ENCODE assay signal across 13 cellular contexts in the genomic region with DNA sequence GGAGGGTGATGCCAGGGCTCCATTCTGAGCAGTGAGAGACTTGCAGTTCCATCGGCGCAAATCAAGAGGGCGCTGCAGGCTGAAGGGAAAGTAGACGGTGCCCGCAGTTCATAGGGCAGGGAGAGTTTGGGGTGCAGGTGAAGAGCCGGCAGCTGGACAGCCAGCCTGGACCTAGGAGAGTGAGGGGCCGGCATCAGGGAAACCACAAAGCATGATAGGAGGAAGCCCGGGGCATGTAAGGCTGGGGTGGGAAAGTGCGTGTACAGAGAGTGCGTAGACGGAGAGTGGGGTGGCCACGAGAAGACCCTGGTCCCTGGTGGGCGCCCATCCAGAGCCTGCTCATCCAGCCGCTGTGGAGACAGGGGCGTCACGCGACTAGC.
A peak's percentile ranks its signal among the peaks of the same experiment; 100 is the strongest.
DNase-seq lines count a peak whose midpoint lies in the region; ATAC-seq and TF ChIP-seq lines count a peak whose summit lies in the region.
"Had no signal": no experiment of that assay in that cellular context is flagged by ENCODE, and none has a peak within 500 bp of the region (broad histone marks: within the 10 kb centered on the region; RNA-seq: fewer than 3 reads in every experiment).

No MANE protein-coding gene starts in this region.

- no peaks in the 10 kb centered on the region for H3K27me3 Mint-ChIP-seq in activated CD4-positive, alpha-beta T cell treated with anti-CD3 and anti-CD28 coated beads, Interleukin-2, amount 10 ng/mL, durations not matched to agents 24 days and 14 days

- DNase-seq in activated CD4-positive, alpha-beta T cell treated with anti-CD3 and anti-CD28 coated beads, Interleukin-2, amount 10 ng/mL, durations not matched to agents 24 days and 14 days, result no peak
- no peak for DNase-seq in activated CD4-positive, alpha-beta T cell treated with anti-CD3 and anti-CD28 coated beads for 4 hours
- DNase-seq in PC-9 (no peak), T1000 (lab: John Stamatoyannopoulos, UW) (no peak)
- DNase-seq in effector memory CD4-positive, alpha-beta T cell, result no peak
- DNase-seq in stimulated activated effector memory CD8-positive, alpha-beta T cell treated with anti-CD3 and anti-CD28 coated beads, Interleukin-12 subunit alpha, Interleukin-12 subunit beta, amount 100 ng/mL, for 72 hours (ENCODE audit: low spot score in 2 of 2), result no peak
- DNase-seq in stimulated activated CD4-positive, alpha-beta T cell treated with anti-CD3 and anti-CD28 coated beads, Interleukin-4, amount 100 ng/mL, for 4 hours, result no peak
- DNase-seq: amniotic stem cell, H7, immature natural killer cell, NCI-H1092 had no signal

- H3K4me1 Mint-ChIP-seq in activated CD4-positive, alpha-beta T cell treated with anti-CD3 and anti-CD28 coated beads, Interleukin-2, amount 10 ng/mL, durations not matched to agents 24 days and 14 days, result peaks cover 62% of the 10 kb centered on the region
- H3K4me1 Mint-ChIP-seq in stimulated activated effector memory CD8-positive, alpha-beta T cell treated with anti-CD3 and anti-CD28 coated beads, Interleukin-12 subunit alpha, Interleukin-12 subunit beta, amount 100 ng/mL, for 72 hours, result peaks cover 80% of the 10 kb centered on the region

- H3K9me2 ChIP-seq in PC-9 (ENCODE audit: insufficient read depth), result no peaks in the 10 kb centered on the region

- H3K4me1 ChIP-seq in PC-9 (replicated peaks; ENCODE audit: insufficient read depth), result peaks cover 31% of the 10 kb centered on the region
- peaks cover 45% of the 10 kb centered on the region for H3K4me1 ChIP-seq in effector memory CD4-positive, alpha-beta T cell (ENCODE audit: control insufficient read depth, insufficient read depth, low read length, poor library complexity, severe bottlenecking)
- H3K4me1 ChIP-seq: pancreas had no signal

- no peak overlapping the region for H2AFZ ChIP-seq in PC-9

- H3K27ac ChIP-seq in PC-9, result peak overlapping the region; percentile 95
- peak overlapping the region; percentile 89 for H3K27ac ChIP-seq in effector memory CD4-positive, alpha-beta T cell (ENCODE audit: insufficient read depth, low read length, poor library complexity, severe bottlenecking)

- H3K36me3 Mint-ChIP-seq in activated CD4-positive, alpha-beta T cell treated with anti-CD3 and anti-CD28 coated beads, Interleukin-2, amount 10 ng/mL, durations not matched to agents 24 days and 14 days (ENCODE audit: low read depth), result peaks cover 77% of the 10 kb centered on the region
- H3K36me3 Mint-ChIP-seq in stimulated activated effector memory CD8-positive, alpha-beta T cell treated with anti-CD3 and anti-CD28 coated beads, Interleukin-12 subunit alpha, Interleukin-12 subunit beta, amount 100 ng/mL, for 72 hours, result peaks cover 84% of the 10 kb centered on the region

- H3K4me3 Mint-ChIP-seq in activated CD4-positive, alpha-beta T cell treated with anti-CD3 and anti-CD28 coated beads, Interleukin-2, amount 10 ng/mL, durations not matched to agents 24 days and 14 days, result peak overlapping the region; percentile 82
- H3K4me3 Mint-ChIP-seq in stimulated activated effector memory CD8-positive, alpha-beta T cell treated with anti-CD3 and anti-CD28 coated beads, Interleukin-12 subunit alpha, Interleukin-12 subunit beta, amount 100 ng/mL, for 72 hours, result peak overlapping the region; percentile 66

- H3K27me3 ChIP-seq in PC-9 (ENCODE audit: insufficient read depth, low read depth), result no peaks in the 10 kb centered on the region
- H3K27me3 ChIP-seq in effector memory CD4-positive, alpha-beta T cell (replicated peaks; ENCODE audit: control insufficient read depth, insufficient read depth, low read length, poor library complexity, severe bottlenecking), result no peaks in the 10 kb centered on the region
- H3K27me3 ChIP-seq: pancreas had no signal

- H3K9me3 Mint-ChIP-seq in activated CD4-positive, alpha-beta T cell treated with anti-CD3 and anti-CD28 coated beads, Interleukin-2, amount 10 ng/mL, durations not matched to agents 24 days and 14 days, result no peaks in the 10 kb centered on the region
- H3K9me3 Mint-ChIP-seq in stimulated activated effector memory CD8-positive, alpha-beta T cell treated with anti-CD3 and anti-CD28 coated beads, Interleukin-12 subunit alpha, Interleukin-12 subunit beta, amount 100 ng/mL, for 72 hours, result no peaks in the 10 kb centered on the region
- H3K9me3 Mint-ChIP-seq: immature natural killer cell had no signal

- H3K9me3 ChIP-seq in PC-9 (ENCODE audit: insufficient read depth, low read depth), result no peaks in the 10 kb centered on the region
- no peaks in the 10 kb centered on the region for H3K9me3 ChIP-seq in effector memory CD4-positive, alpha-beta T cell (ENCODE audit: control insufficient read depth, low read length)
- H3K9me3 ChIP-seq: pancreas had no signal

- H3K4me3 ChIP-seq in PC-9, result no peak overlapping the region
- H3K4me3 ChIP-seq in effector memory CD4-positive, alpha-beta T cell (ENCODE audit: insufficient read depth, low read depth, low read length, poor library complexity, severe bottlenecking), result peak overlapping the region; percentile 33
- H3K4me3 ChIP-seq: pancreas had no signal

- H3K79me2 ChIP-seq in PC-9 (ENCODE audit: low read depth), result no peaks in the 10 kb centered on the region

- TF ChIP-seq CTCF in PC-9 (conservative IDR thresholded peaks at IDR 0.05), result no peak

- POLR2A ChIA-PET in PC-9 (lab: Charles Lee; ENCODE audit: unreplicated experiment), result no interaction called here

- CTCF ChIA-PET in PC-9 (lab: Charles Lee), result no interaction called here

- peaks cover 21% of the 10 kb centered on the region for H3F3A ChIP-seq in PC-9 (ENCODE audit: insufficient read depth, low read depth)

- H4K20me1 ChIP-seq in PC-9 (ENCODE audit: insufficient read depth), result peaks cover 6% of the 10 kb centered on the region; the same call in 1 of the 2 replicates

- peak overlapping the region; percentile 73 for H3K4me2 ChIP-seq in PC-9

- intact Hi-C loops in activated CD4-positive, alpha-beta T cell treated with anti-CD3 and anti-CD28 coated beads, Interleukin-2, amount 10 ng/mL, durations not matched to agents 24 days and 14 days (cut with micrococcal nuclease), result loop anchor here (2.0 to 10.0 kb wide), 3 partner anchors 242 to 463 kb away; no protein-coding TSS in a partner anchor
- intact Hi-C loops in PC-9 (cut with micrococcal nuclease; ENCODE audit: unreplicated experiment), result no loop called here

- H3K27ac Mint-ChIP-seq in activated CD4-positive, alpha-beta T cell treated with anti-CD3 and anti-CD28 coated beads, Interleukin-2, amount 10 ng/mL, durations not matched to agents 24 days and 14 days, result peak overlapping the region; percentile 93
- H3K27ac Mint-ChIP-seq in stimulated activated effector memory CD8-positive, alpha-beta T cell treated with anti-CD3 and anti-CD28 coated beads, Interleukin-12 subunit alpha, Interleukin-12 subunit beta, amount 100 ng/mL, for 72 hours, result peak overlapping the region; percentile 97

- ATAC-seq in stimulated activated effector memory CD8-positive, alpha-beta T cell treated with anti-CD3 and anti-CD28 coated beads, Interleukin-12 subunit alpha, Interleukin-12 subunit beta, amount 100 ng/mL, for 72 hours, result no peak
- no peak for ATAC-seq in HG03571 (IDR thresholded peaks at IDR 0.05; ENCODE audit: unreplicated experiment)

- no peaks in the 10 kb centered on the region for H3K36me3 ChIP-seq in PC-9 (ENCODE audit: low read depth)
- peaks cover 29% of the 10 kb centered on the region for H3K36me3 ChIP-seq in effector memory CD4-positive, alpha-beta T cell (ENCODE audit: control insufficient read depth, insufficient read depth, low read length)

- BruUV-seq in PC-9 (replicated peaks; lab: Mats Ljungman, UMichigan), result no TSS peak
